ENCODE assay signal across 8 cellular contexts in the genomic region with DNA sequence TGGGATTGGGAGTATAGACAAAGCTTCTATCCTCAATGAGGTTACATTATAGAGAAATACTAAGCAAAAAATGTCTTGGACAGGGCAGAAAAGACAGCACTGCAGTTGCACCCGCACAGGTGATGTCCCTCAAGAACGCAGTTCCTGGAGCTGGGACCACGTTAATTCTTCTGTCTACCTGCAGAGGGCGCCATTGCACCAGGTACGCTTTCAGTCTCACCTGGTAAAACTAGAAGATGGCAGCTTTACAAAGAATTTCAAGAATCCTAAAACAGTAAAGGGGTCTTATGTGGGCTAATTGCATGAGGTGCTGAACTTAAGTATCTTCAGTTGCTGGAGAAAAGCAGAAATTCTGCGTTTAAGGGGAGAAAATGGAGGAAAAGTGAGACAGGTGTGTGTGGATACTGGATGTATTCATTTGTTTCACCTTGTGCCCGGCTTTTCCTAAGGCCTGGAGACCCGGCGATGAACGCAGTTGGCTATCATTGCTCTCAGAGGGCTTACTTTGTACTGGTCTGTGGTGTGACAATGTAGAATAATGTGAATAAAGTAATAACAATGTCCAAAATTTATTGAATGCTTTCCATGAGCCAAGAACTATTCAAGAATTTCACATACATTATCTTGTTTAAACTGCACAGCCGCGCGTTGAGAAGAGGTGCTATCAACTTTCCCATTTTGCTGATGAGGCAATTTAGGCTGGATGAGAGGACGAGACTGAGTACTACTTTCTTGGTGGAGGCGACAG.
DNase-seq lines count a peak whose midpoint lies in the region; ATAC-seq, FAIRE-seq and TF ChIP-seq lines count a peak whose summit lies in the region.

No MANE protein-coding gene starts in this region.

- TF ChIP-seq POLR2A in sigmoid colon (IDR thresholded peaks at IDR 0.05) = no peak

- H3K36me3 ChIP-seq in sigmoid colon = no peaks in the 10 kb centered on the region

- ATAC-seq in HG03175 (IDR thresholded peaks at IDR 0.05; ENCODE audit: unreplicated experiment) = peak; percentile 70

- no peak overlapping the region for H3K27ac Mint-ChIP-seq in endothelial cell (ENCODE audit: unreplicated experiment)

- no peaks in the 10 kb centered on the region for H3K9me3 Mint-ChIP-seq in endothelial cell (ENCODE audit: unreplicated experiment)

- no peaks in the 10 kb centered on the region for H3K36me3 Mint-ChIP-seq in endothelial cell (ENCODE audit: low read depth, unreplicated experiment)

- no peak overlapping the region for H3K27ac ChIP-seq in sigmoid colon

- no peak for TF ChIP-seq EP300 in sigmoid colon (IDR thresholded peaks at IDR 0.05)

- intact Hi-C loops in sigmoid colon (cut with DNase I) = no loop called here

- no peak for FAIRE-seq in GM18507 (lab: Jason Lieb, UNC)

- peak; percentile 72 for DNase-seq in COLO668 (lab: John Stamatoyannopoulos, UW; ENCODE audit: unreplicated experiment)
- peak; percentile 2 for DNase-seq in GM18507 (ENCODE audit: extremely low spot score, insufficient read length, low read depth)
- peak; percentile 14 for DNase-seq in NOMO-1 treated with DMSO at 0.1 percent for 48 hours (lab: John Stamatoyannopoulos, UW; ENCODE audit: unreplicated experiment)
- DNase-seq in endothelial cell (ENCODE audit: low spot score) = peak; percentile 48
- DNase-seq in retinal pigment epithelial cell (ENCODE audit: low read depth) = no peak
- no peak for DNase-seq in sigmoid colon
- DNase-seq in activated CD8-positive, alpha-beta memory T cell treated with anti-CD3 and anti-CD28 coated beads for 24 hours = no peak

- no peaks in the 10 kb centered on the region for H3K4me1 ChIP-seq in sigmoid colon

- TF ChIP-seq CTCF in endothelial cell (IDR thresholded peaks at IDR 0.05; ENCODE audit: unreplicated experiment) (peak; percentile 97), retinal pigment epithelial cell (conservative IDR thresholded peaks at IDR 0.05; ENCODE audit: low read depth, low read length) (peak; percentile 89), sigmoid colon (IDR thresholded peaks at IDR 0.05) (no peak)

- WGBS in sigmoid colon, 2 donors = 48 to 57% methylated on average over 15 of the region's 15 CpGs

- no peaks in the 10 kb centered on the region for H3K27me3 ChIP-seq in sigmoid colon

- no peaks in the 10 kb centered on the region for H3K4me1 Mint-ChIP-seq in endothelial cell (ENCODE audit: unreplicated experiment)

- H3K27me3 Mint-ChIP-seq in endothelial cell (ENCODE audit: unreplicated experiment) = no peaks in the 10 kb centered on the region

- no peaks in the 10 kb centered on the region for H3K9me3 ChIP-seq in sigmoid colon

- H3K4me3 Mint-ChIP-seq in endothelial cell (ENCODE audit: unreplicated experiment) = no peak overlapping the region

- H3K4me3 ChIP-seq in retinal pigment epithelial cell (ENCODE audit: low read length) = no peak overlapping the region
- H3K4me3 ChIP-seq in sigmoid colon = no peak overlapping the region

Comparison
In these comparisons a context has a peak if more than half of its experiments do, and no peak if none do; other contexts are left out.
1. DNase-seq: peak in COLO668 (single experiment), GM18507 (single experiment), NOMO-1 treated with DMSO at 0.1 percent for 48 hours (single experiment) and endothelial cell (single experiment); none in retinal pigment epithelial cell (single experiment), sigmoid colon (single experiment) and activated CD8-positive, alpha-beta memory T cell treated with anti-CD3 and anti-CD28 coated beads for 24 hours (single experiment).
2. CTCF ChIP-seq: peak in endothelial cell (single experiment) and retinal pigment epithelial cell (single experiment); none in sigmoid colon (0 of 4).